In genomic region chrX:8034058-8034457, GRCh38 we compare ENCODE assay signal across 25 cellular contexts.
DNase-seq lines count a peak whose midpoint lies in the region; ATAC-seq, FAIRE-seq and TF ChIP-seq lines count a peak whose summit lies in the region.
"Had no signal": no experiment of that assay in that cellular context is flagged by ENCODE, and none has a peak within 500 bp of the region (broad histone marks: within the 10 kb centered on the region; RNA-seq: fewer than 3 reads in every experiment).

No MANE protein-coding gene starts in this region.

- no peak overlapping the region for H2AK5ac ChIP-seq in H1 (ENCODE audit: low read depth, low read length)

- H3K4me1 ChIP-seq in cardiac muscle cell (ENCODE audit: low read depth) (peaks cover 45% of the 10 kb centered on the region), left ventricle myocardium inferior (peaks cover 10% of the 10 kb centered on the region), H1 (replicated peaks in 1 of 4; ENCODE audit: control insufficient read depth in 3 of 4, insufficient read depth in 4 of 4, low read length in 3 of 4) (peaks cover 0 to 12% (median 3%) of the 10 kb centered on the region in 4 experiments; a peak in 3 of 7 replicates), thyroid gland (peaks cover 18 to 30% of the 10 kb centered on the region in 2 donors)
- H3K4me1 ChIP-seq: SJCRH30 had no signal

- peak overlapping the region; percentile 2 to 11 (median 3) for H3K27ac Mint-ChIP-seq in nephron

- H3K79me2 ChIP-seq in H1 (ENCODE audit: control insufficient read depth in 1 of 2, insufficient read depth in 2 of 2, low read length in 2 of 2), result no peaks in the 10 kb centered on the region

- peaks cover 38% of the 10 kb centered on the region for H3K4me1 Mint-ChIP-seq in nephron

- ATAC-seq in GM21528 (IDR thresholded peaks at IDR 0.05; ENCODE audit: low FRiP score, unreplicated experiment), result no peak
- ATAC-seq: PC-3 had no signal

- H3K36me3 Mint-ChIP-seq in nephron (ENCODE audit: low read depth), result no peaks in the 10 kb centered on the region

- CTCF ChIA-PET in H1 (lab: Charles Lee; ENCODE audit: partially characterized antibody), result no interaction called here

- no peak for TF ChIP-seq RAD21 in H1 (IDR thresholded peaks at IDR 0.05 in 1 of 2, conservative IDR thresholded peaks at IDR 0.05 in 1 of 2; ENCODE audit: low read depth in 2 of 2, low read length in 2 of 2)

- no peak overlapping the region for H3K14ac ChIP-seq in H1 (ENCODE audit: insufficient read length)

- intact Hi-C loops in left ventricle myocardium inferior (cut with micrococcal nuclease), result no loop called here
- intact Hi-C loops in thyroid gland (cut with DNase I), result no loop called here

- no peaks in the 10 kb centered on the region for H3K27me3 Mint-ChIP-seq in nephron (ENCODE audit: low read depth)

- DNase-seq in cardiac muscle cell (ENCODE audit: low read depth in 1 of 2, low spot score in 1 of 2) (no peak), left ventricle myocardium inferior (no peak), H1 (ENCODE audit: low read depth in 1 of 2, low spot score in 2 of 2) (no peak), thyroid gland (no peak), NCI-H2196 treated with DMSO at 0.1 percent for 48 hours (lab: John Stamatoyannopoulos, UW; ENCODE audit: unreplicated experiment) (no peak)
- DNase-seq in stimulated activated naive CD4-positive, alpha-beta T cell treated with Interleukin-2 at 50 U/mL for 16 hours (lab: John Stamatoyannopoulos, UW), result no peak
- DNase-seq: ACHN, Calu3, DMS79 treated with DMSO at 0.1 percent for 48 hours, HCEC 1CT, KBM-7, MV-4-11, NCI-H1105, NCI-H1436 treated with DMSO at 0.1 percent for 48 hours, NCI-H187 treated with DMSO at 0.1 percent for 48 hours, NCI-H2171 treated with DMSO at 0.1 percent for 48 hours, NCI-H524, NCI-H774, PC-3, SJCRH30 had no signal

- POLR2A ChIA-PET in H1 (lab: Charles Lee; ENCODE audit: partially characterized antibody), result no interaction called here

- no peak overlapping the region for H3K4ac ChIP-seq in H1 (replicated peaks; ENCODE audit: insufficient read length, low read depth, low read length)

- H3K36me3 ChIP-seq in cardiac muscle cell (no peaks in the 10 kb centered on the region), left ventricle myocardium inferior (no peaks in the 10 kb centered on the region), H1 (ENCODE audit: control insufficient read depth in 2 of 4, insufficient read depth in 4 of 4, low read length in 3 of 4) (no peaks in the 10 kb centered on the region), thyroid gland (no peaks in the 10 kb centered on the region)
- H3K36me3 ChIP-seq: SJCRH30 had no signal

- TF ChIP-seq CTCF in cardiac muscle cell (IDR thresholded peaks at IDR 0.05; ENCODE audit: low read depth, low read length), result no peak
- no peak for TF ChIP-seq CTCF in left ventricle myocardium inferior (IDR thresholded peaks at IDR 0.05; ENCODE audit: borderline replicate concordance)
- TF ChIP-seq CTCF in H1 (IDR thresholded peaks at IDR 0.05; ENCODE audit: control extremely low read depth in 1 of 3, insufficient read depth in 1 of 3, low read depth in 1 of 3, low read length in 3 of 3), result no peak
- TF ChIP-seq CTCF in nephron (IDR thresholded peaks at IDR 0.05; ENCODE audit: unreplicated experiment in 3 of 3), result no peak
- no peak for TF ChIP-seq CTCF in thyroid gland (IDR thresholded peaks at IDR 0.05)

- FAIRE-seq in H1 (lab: Jason Lieb, UNC), result peak; percentile 72
- FAIRE-seq: GM12892, HTR-8/SVneo had no signal

- H3K23ac ChIP-seq in H1 (ENCODE audit: insufficient read length), result no peak overlapping the region

- no peak overlapping the region for H4K8ac ChIP-seq in H1 (ENCODE audit: extremely low read depth, insufficient read depth, low read length)

- no peaks in the 10 kb centered on the region for H3K9me3 Mint-ChIP-seq in nephron

- no peak overlapping the region for H4K5ac ChIP-seq in H1 (ENCODE audit: insufficient read length, low read depth, low read length)

- H2BK5ac ChIP-seq in H1 (ENCODE audit: low read depth, low read length), result no peak overlapping the region

- no peak for TF ChIP-seq POLR2A in H1 (IDR thresholded peaks at IDR 0.05; ENCODE audit: control extremely low read depth in 1 of 2, low read depth in 2 of 2, low read length in 2 of 2)
- TF ChIP-seq POLR2A in thyroid gland (IDR thresholded peaks at IDR 0.05), result no peak

- no peaks in the 10 kb centered on the region for H4K20me1 ChIP-seq in H1 (replicated peaks in 1 of 2; ENCODE audit: control insufficient read depth in 1 of 2, insufficient read depth in 2 of 2, low read length in 2 of 2)

- H2AFZ ChIP-seq in H1 (ENCODE audit: low read length), result no peak overlapping the region

- no peaks in the 10 kb centered on the region for H3K79me1 ChIP-seq in H1 (ENCODE audit: low read depth, low read length)

- H3K27me3 ChIP-seq in cardiac muscle cell, result no peaks in the 10 kb centered on the region
- H3K27me3 ChIP-seq in left ventricle myocardium inferior (ENCODE audit: low read depth), result no peaks in the 10 kb centered on the region
- no peaks in the 10 kb centered on the region for H3K27me3 ChIP-seq in H1 (replicated peaks in 1 of 4; ENCODE audit: control insufficient read depth in 3 of 4, extremely low read depth in 1 of 4, insufficient read depth in 3 of 4, low read length in 3 of 4)
- H3K27me3 ChIP-seq in thyroid gland, result no peaks in the 10 kb centered on the region
- H3K27me3 ChIP-seq: SJCRH30 had no signal

- no peak overlapping the region for H2BK20ac ChIP-seq in H1 (ENCODE audit: low read length)

- H3K27ac ChIP-seq in cardiac muscle cell, result peak overlapping the region; percentile 64
- no peak overlapping the region for H3K27ac ChIP-seq in left ventricle myocardium inferior (replicated peaks)
- H3K27ac ChIP-seq in H1 (ENCODE audit: low read depth, low read length), result no peak overlapping the region
- peak overlapping the region; percentile 39 to 86 (median 69) for H3K27ac ChIP-seq in thyroid gland
- H3K27ac ChIP-seq: 22Rv1, SJCRH30 had no signal

- no peak overlapping the region; the same call in 1 of the 2 replicates for H3K18ac ChIP-seq in H1 (ENCODE audit: extremely low read depth, low read length)

- H2BK12ac ChIP-seq in H1 (ENCODE audit: low read depth, low read length), result no peak overlapping the region; the same call in 1 of the 2 replicates

- no peak overlapping the region for H4K91ac ChIP-seq in H1 (replicated peaks; ENCODE audit: insufficient read length, low read length)

- H2BK120ac ChIP-seq in H1 (replicated peaks; ENCODE audit: low read depth, low read length), result no peak overlapping the region

- H2BK15ac ChIP-seq in H1 (ENCODE audit: low read length), result no peak overlapping the region

- no peak overlapping the region for H3K4me3 Mint-ChIP-seq in nephron

- H3K9me3 ChIP-seq in cardiac muscle cell (ENCODE audit: low read depth) (no peaks in the 10 kb centered on the region), left ventricle myocardium inferior (replicated peaks) (no peaks in the 10 kb centered on the region), H1 (ENCODE audit: insufficient read depth in 2 of 2, low read depth in 1 of 2, low read length in 1 of 2) (no peaks in the 10 kb centered on the region), thyroid gland (no peaks in the 10 kb centered on the region)
- H3K9me3 ChIP-seq: SJCRH30 had no signal

- WGBS in H1 (ENCODE audit: extremely low coverage in 1 of 2, insufficient coverage in 1 of 2, insufficient read length in 1 of 2, insufficient replicate concordance in 2 of 2, low coverage in 1 of 2, low lambda C conversion rate in 2 of 2, missing lambda C conversion rate in 1 of 2), 2 experiments, result 51% methylated on average over 8 of the region's 8 CpGs; no CpG with 5 or more reads in 1 of the 2 experiments
- 61 to 63% methylated on average over 8 of the region's 8 CpGs for WGBS in thyroid gland, 2 donors

- H3K4me3 ChIP-seq in cardiac muscle cell (no peak overlapping the region), left ventricle myocardium inferior (no peak overlapping the region), H1 (ENCODE audit: extremely low read depth in 1 of 4, insufficient read depth in 2 of 4, low read depth in 3 of 4, low read length in 4 of 4) (no peak overlapping the region), thyroid gland (replicated peaks in 1 of 3) (no peak overlapping the region)
- H3K4me3 ChIP-seq: SJCRH30 had no signal

- TF ChIP-seq EP300 in H1 (IDR thresholded peaks at IDR 0.05; ENCODE audit: borderline replicate concordance in 1 of 2, low read depth in 2 of 2, low read length in 2 of 2), result no peak

- no peak overlapping the region for H3K9ac ChIP-seq in H1 (replicated peaks in 1 of 4; ENCODE audit: extremely low read depth in 1 of 4, low read depth in 3 of 4, low read length in 3 of 4)

- H3K4me2 ChIP-seq in H1 (ENCODE audit: insufficient read depth in 1 of 2, low read depth in 2 of 2, low read length in 2 of 2), result peak overlapping the region; percentile 34 to 49; a peak in 3 of 4 replicates

- no peak overlapping the region for H3K56ac ChIP-seq in H1 (replicated peaks; ENCODE audit: insufficient read length, low read depth, low read length)

- H3K23me2 ChIP-seq in H1 (ENCODE audit: low read depth, low read length), result peaks cover 4% of the 10 kb centered on the region; the same call in 1 of the 2 replicates

TF ChIP-seq in H1, 55 proteins besides CTCF, POLR2A, EP300 and RAD21 (continues in another document):
- TF ChIP-seq KDM4A (IDR thresholded peaks at IDR 0.05; ENCODE audit: low read depth, low read length, severe bottlenecking), result no peak
- no peak for TF ChIP-seq PHF8 (conservative IDR thresholded peaks at IDR 0.05; ENCODE audit: low read depth, low read length)
- no peak for TF ChIP-seq TBP (IDR thresholded peaks at IDR 0.05; ENCODE audit: low read depth, low read length)
- TF ChIP-seq RBBP5 (IDR thresholded peaks at IDR 0.05; ENCODE audit: borderline replicate concordance, low read depth, low read length), result no peak
- no peak for TF ChIP-seq TAF7 (optimal IDR thresholded peaks at IDR 0.05; ENCODE audit: borderline replicate concordance, low read depth, low read length)
- TF ChIP-seq KDM1A (IDR thresholded peaks at IDR 0.05; ENCODE audit: borderline replicate concordance, low read length), result no peak
- no peak for TF ChIP-seq NRF1 (IDR thresholded peaks at IDR 0.05; ENCODE audit: low read depth, low read length)
- TF ChIP-seq TCF12 (IDR thresholded peaks at IDR 0.05; ENCODE audit: low read depth, low read length), result no peak
- no peak for TF ChIP-seq SIRT6 (IDR thresholded peaks at IDR 0.05; ENCODE audit: low read length)
- no peak for TF ChIP-seq SIX5 (IDR thresholded peaks at IDR 0.05; ENCODE audit: low read depth, low read length)
- TF ChIP-seq POLR2AphosphoS5 (IDR thresholded peaks at IDR 0.05; ENCODE audit: low read depth, low read length), result no peak
- no peak for TF ChIP-seq BRCA1 (IDR thresholded peaks at IDR 0.05; ENCODE audit: low read depth, low read length)
- no peak for TF ChIP-seq CTBP2 (IDR thresholded peaks at IDR 0.05; ENCODE audit: borderline replicate concordance, insufficient read depth, insufficient read length, low read length)
- TF ChIP-seq POU5F1 (IDR thresholded peaks at IDR 0.05; ENCODE audit: low read depth, low read length), result no peak
- TF ChIP-seq RFX5 (IDR thresholded peaks at IDR 0.05; ENCODE audit: borderline replicate concordance, low read depth, low read length), result no peak
- TF ChIP-seq TAF1 (IDR thresholded peaks at IDR 0.05; ENCODE audit: low read depth, low read length), result no peak
- TF ChIP-seq EGR1 (IDR thresholded peaks at IDR 0.05; ENCODE audit: borderline replicate concordance, low read depth, low read length), result no peak

Comparison
In these comparisons a context has a peak if more than half of its experiments do, and no peak if none do; other contexts are left out.
1. H3K27ac ChIP-seq: peak in cardiac muscle cell (single experiment) and thyroid gland (3 of 3); none in left ventricle myocardium inferior (single experiment) and H1 (single experiment).